ENCODE assay signal across 8 cellular contexts in genomic region chr15:48352474-48353072, GRCh38. TPM values are rescaled to one million over a fixed set of nuclear protein-coding genes. Genes with fewer than 3 reads are reported as not detected.
A peak's percentile ranks its signal among the peaks of the same experiment; 100 is the strongest.
DNase-seq lines count a peak whose midpoint lies in the region; ATAC-seq and TF ChIP-seq lines count a peak whose summit lies in the region.

No MANE protein-coding gene starts in this region.

- no peak for TF ChIP-seq EP300 in gastroesophageal sphincter (IDR thresholded peaks at IDR 0.05)

- H3K27ac ChIP-seq in Peyer's patch (no peak overlapping the region), gastroesophageal sphincter (no peak overlapping the region)

- no peaks in the 10 kb centered on the region for H3K36me3 Mint-ChIP-seq in Calu3 (ENCODE audit: insufficient read depth, unreplicated experiment)

- TF ChIP-seq POLR2A in Peyer's patch (IDR thresholded peaks at IDR 0.05) = no peak
- no peak for TF ChIP-seq POLR2A in gastroesophageal sphincter (IDR thresholded peaks at IDR 0.05)

- H3K27me3 ChIP-seq in Peyer's patch (no peaks in the 10 kb centered on the region), gastroesophageal sphincter (no peaks in the 10 kb centered on the region)

- CTCF ChIA-PET in Calu3 (lab: Charles Lee) = interaction anchor here (0.5 to 1.2 kb wide), 9 partner anchors 16 to 1651 kb away, joined by 3 to 7 read pairs (median 4); no protein-coding TSS in a partner anchor

- no peaks in the 10 kb centered on the region for H3K27me3 Mint-ChIP-seq in Calu3 (ENCODE audit: unreplicated experiment)

- H3K4me1 Mint-ChIP-seq in Calu3 (ENCODE audit: low read depth, unreplicated experiment) = peaks cover 17% of the 10 kb centered on the region

- TF ChIP-seq CTCF in Calu3 (IDR thresholded peaks at IDR 0.05; ENCODE audit: unreplicated experiment) = peak; percentile 31
- peak; percentile 43 to 81 (median 76) for TF ChIP-seq CTCF in Peyer's patch (IDR thresholded peaks at IDR 0.05)
- peak; percentile 66 to 79 (median 72) for TF ChIP-seq CTCF in gastroesophageal sphincter (IDR thresholded peaks at IDR 0.05)

- ATAC-seq in GM21447 (IDR thresholded peaks at IDR 0.05; ENCODE audit: unreplicated experiment) = peak; percentile 81
- ATAC-seq in gastroesophageal sphincter = peak; percentile 68
- ATAC-seq in GM18870 (IDR thresholded peaks at IDR 0.05; ENCODE audit: unreplicated experiment) = no peak

- 2 to 6% methylated on average over 6 of the region's 6 CpGs for WGBS in gastroesophageal sphincter (ENCODE audit: low coverage in 1 of 2), 2 donors

- no peak overlapping the region for H3K4me3 ChIP-seq in Peyer's patch
- H3K4me3 ChIP-seq in gastroesophageal sphincter = no peak overlapping the region

- H3K9me3 ChIP-seq in Peyer's patch = no peaks in the 10 kb centered on the region
- H3K9me3 ChIP-seq in gastroesophageal sphincter = no peaks in the 10 kb centered on the region

- H3K4me3 Mint-ChIP-seq in Calu3 (ENCODE audit: low read depth, unreplicated experiment) = no peak overlapping the region

- H3K36me3 ChIP-seq in Peyer's patch (no peaks in the 10 kb centered on the region), gastroesophageal sphincter (no peaks in the 10 kb centered on the region)

- H3K27ac Mint-ChIP-seq in Calu3 (ENCODE audit: unreplicated experiment) = no peak overlapping the region

- no peaks in the 10 kb centered on the region for H3K4me1 ChIP-seq in Peyer's patch
- H3K4me1 ChIP-seq in gastroesophageal sphincter = peaks cover 0 to 7% (median 0%) of the 10 kb centered on the region in 3 donors

- peak; percentile 67 for DNase-seq in Calu3
- peak; percentile 78 to 80 for DNase-seq in Kasumi-1 (lab: John Stamatoyannopoulos, UW)
- DNase-seq in Peyer's patch = peak in 2 of 3 donors; percentile 38 to 80
- DNase-seq in activated effector memory CD4-positive, alpha-beta T cell treated with Interleukin-2 at 50 U/mL for 16 hours = peak; percentile 19
- DNase-seq in posterior cingulate gyrus = peak in 6 of 10 donors; percentile 27 to 88 (median 49)

- intact Hi-C loops in Calu3 (cut with micrococcal nuclease; ENCODE audit: unreplicated experiment) = loop anchor here (1.0 to 10.0 kb wide), 5 partner anchors 238 to 1792 kb away; partner anchors contain the start of genes FGF7 and SHC4
- intact Hi-C loops in posterior cingulate gyrus (cut with DNase I) = loop anchor here (2.0 kb wide), 1 partner anchor 1156 kb away; no protein-coding TSS in a partner anchor

- BruUV-seq in Calu3 (replicated peaks; lab: Mats Ljungman, UMichigan) = no TSS peak

- no peaks in the 10 kb centered on the region for H3K9me3 Mint-ChIP-seq in Calu3 (ENCODE audit: low read depth, unreplicated experiment)

RNA-seq across cellular contexts. Expression of gene DUT, which starts 21.3 kb away (rescaled TPM):
- total RNA-seq in Calu3 (2022) = 94.6 and 116 TPM in 2 replicates
- total RNA-seq in Peyer's patch = 10 to 100 TPM; 13.7 to 97.4 (median 37.1) TPM
- total RNA-seq in gastroesophageal sphincter = 100 to 1,000 TPM in 1 of 4 donors, 10 to 100 TPM in 3; 76.2 to 155 (median 80.9) TPM

Comparison
In these comparisons a context has a peak if more than half of its experiments do, and no peak if none do; other contexts are left out.
1. DNase-seq: peak in every context shown above with its lines; median percentile 79 in Kasumi-1; 67 in Calu3; 59 in Peyer's patch; 49 in posterior cingulate gyrus; 19 in activated effector memory CD4-positive, alpha-beta T cell treated with Interleukin-2 at 50 U/mL for 16 hours.